In genomic region chr9:92141144-92142129, GRCh38 we compare ENCODE assay signal across 8 cellular contexts. TPM values are rescaled to one million over a fixed set of nuclear protein-coding genes. Genes with fewer than 3 reads are reported as not detected.
DNase-seq lines count a peak whose midpoint lies in the region; ATAC-seq and TF ChIP-seq lines count a peak whose summit lies in the region.

No MANE protein-coding gene starts in this region.

- no peaks in the 10 kb centered on the region for H3K9me3 Mint-ChIP-seq in activated naive CD4-positive, alpha-beta T cell treated with anti-CD3 and anti-CD28 coated beads, Interleukin-2, amount 10 ng/mL, durations not matched to agents 7 days and 5 days
- no peaks in the 10 kb centered on the region for H3K9me3 Mint-ChIP-seq in activated naive CD8-positive, alpha-beta T cell (ENCODE audit: low read depth)

- no CpG with 5 or more reads among the region's 62 CpGs for WGBS in iPS DF 6.9 (ENCODE audit: insufficient coverage, insufficient read length)
- 18 to 34% (median 20%) methylated on average over 32 to 62 of the region's 62 CpGs for WGBS in spleen, 5 donors

- H3K9me3 ChIP-seq in iPS DF 6.9 (ENCODE audit: control insufficient read depth, insufficient read depth, low read length) (no peaks in the 10 kb centered on the region), spleen (no peaks in the 10 kb centered on the region)

- peak in 1 of 11 experiments; percentile 7 for TF ChIP-seq CTCF in spleen (IDR thresholded peaks at IDR 0.05 in 8 of 11, conservative IDR thresholded peaks at IDR 0.05 in 3 of 11)

- CTCF ChIA-PET in activated naive CD4-positive, alpha-beta T cell treated with anti-CD3 and anti-CD28 coated beads, Interleukin-2, amount 10 ng/mL, durations not matched to agents 7 days and 5 days (lab: Charles Lee): interaction anchor here (0.9 to 4.6 kb wide), 26 partner anchors 8 to 649 kb away, joined by 3 to 69 read pairs (median 6); no protein-coding TSS in a partner anchor

- peak overlapping the region; percentile 48 for H3K4me3 Mint-ChIP-seq in activated naive CD4-positive, alpha-beta T cell treated with anti-CD3 and anti-CD28 coated beads, Interleukin-2, amount 10 ng/mL, durations not matched to agents 7 days and 5 days
- H3K4me3 Mint-ChIP-seq in activated naive CD8-positive, alpha-beta T cell: peak overlapping the region; percentile 83

- DNase-seq in activated naive CD4-positive, alpha-beta T cell treated with anti-CD3 and anti-CD28 coated beads, Interleukin-2, amount 10 ng/mL, durations not matched to agents 7 days and 5 days: no peak
- DNase-seq in activated naive CD4-positive, alpha-beta T cell treated with anti-CD3 and anti-CD28 coated beads, Interleukin-2, amount 50 U/mL, for 16 hours: no peak
- DNase-seq in iPS DF 6.9 (ENCODE audit: low read depth, low spot score) (no peak), spleen (no peak), NCI-H446 treated with DMSO at 0.1 percent for 48 hours (lab: John Stamatoyannopoulos, UW) (no peak)
- DNase-seq in stimulated activated CD4-positive, alpha-beta T cell treated with anti-CD3 and anti-CD28 coated beads, Interleukin-4, amount 100 ng/mL, for 4 hours: no peak

- H3K27ac ChIP-seq in iPS DF 6.9 (ENCODE audit: low read length) (no peak overlapping the region), spleen (no peak overlapping the region)

- no peak for TF ChIP-seq POLR2A in spleen (IDR thresholded peaks at IDR 0.05)

- H3K27ac Mint-ChIP-seq in activated naive CD4-positive, alpha-beta T cell treated with anti-CD3 and anti-CD28 coated beads, Interleukin-2, amount 10 ng/mL, durations not matched to agents 7 days and 5 days: no peak overlapping the region
- H3K27ac Mint-ChIP-seq in activated naive CD8-positive, alpha-beta T cell: no peak overlapping the region

- no peak for ATAC-seq in HG02798 (IDR thresholded peaks at IDR 0.05; ENCODE audit: poor library complexity, unreplicated experiment)

- no peaks in the 10 kb centered on the region for H3K36me3 ChIP-seq in iPS DF 6.9 (ENCODE audit: control insufficient read depth, insufficient read depth, low read length)
- H3K36me3 ChIP-seq in spleen: no peaks in the 10 kb centered on the region

- H3K27me3 Mint-ChIP-seq in activated naive CD4-positive, alpha-beta T cell treated with anti-CD3 and anti-CD28 coated beads, Interleukin-2, amount 10 ng/mL, durations not matched to agents 7 days and 5 days: peaks cover 82% of the 10 kb centered on the region
- peaks cover 20% of the 10 kb centered on the region for H3K27me3 Mint-ChIP-seq in activated naive CD8-positive, alpha-beta T cell

- no peaks in the 10 kb centered on the region for H3K36me3 Mint-ChIP-seq in activated naive CD4-positive, alpha-beta T cell treated with anti-CD3 and anti-CD28 coated beads, Interleukin-2, amount 10 ng/mL, durations not matched to agents 7 days and 5 days
- no peaks in the 10 kb centered on the region for H3K36me3 Mint-ChIP-seq in activated naive CD8-positive, alpha-beta T cell

- intact Hi-C loops in spleen (cut with DNase I; ENCODE audit: low total_unique reads): no loop called here

- H3K4me3 ChIP-seq in iPS DF 6.9 (ENCODE audit: low read length) (peak overlapping the region; percentile 36; the same call in 1 of the 2 replicates), spleen (peak overlapping the region in 6 of 8 donors; percentile 17 to 62 (median 26))

- no peaks in the 10 kb centered on the region for H3K4me1 ChIP-seq in iPS DF 6.9 (ENCODE audit: control insufficient read depth, insufficient read depth, low read length)
- H3K4me1 ChIP-seq in spleen: peaks cover 6 to 30% (median 21%) of the 10 kb centered on the region in 6 donors

- H3K4me1 Mint-ChIP-seq in activated naive CD4-positive, alpha-beta T cell treated with anti-CD3 and anti-CD28 coated beads, Interleukin-2, amount 10 ng/mL, durations not matched to agents 7 days and 5 days: peaks cover 13% of the 10 kb centered on the region
- peaks cover 7% of the 10 kb centered on the region for H3K4me1 Mint-ChIP-seq in activated naive CD8-positive, alpha-beta T cell (ENCODE audit: low read depth)

- H3K27me3 ChIP-seq in iPS DF 6.9 (ENCODE audit: control insufficient read depth, insufficient read depth, low read length): no peaks in the 10 kb centered on the region; the same call in 1 of the 2 replicates
- peaks cover 0 to 51% (median 20%) of the 10 kb centered on the region in 7 donors for H3K27me3 ChIP-seq in spleen (replicated peaks in 1 of 7)

RNA-seq across cellular contexts. Expression of gene SPTLC1, which starts 26.2 kb away (rescaled TPM):
- 10 to 100 TPM; 46.9 to 75.1 (median 62.0) TPM for total RNA-seq in spleen
- 10 to 100 TPM; 15.9 to 21.0 (median 16.6) TPM for polyA plus RNA-seq in spleen
